1 cellular context compared by ENCODE assay signal in genomic region chr2:8315766-8316165, GRCh38.
TF ChIP-seq lines count a peak whose summit lies in the region.

No MANE protein-coding gene starts in this region.

TF ChIP-seq in SK-N-SH treated with all-trans-retinoic acid at 6 μM for 48 hours, 23 proteins besides CTCF, POLR2A, EP300 and RAD21 (continued from another document):
- TF ChIP-seq TSHZ2 (CRISPR knock-in tag; IDR thresholded peaks at IDR 0.05), result no peak
- TF ChIP-seq BACH2 (CRISPR knock-in tag; IDR thresholded peaks at IDR 0.05; ENCODE audit: borderline replicate concordance), result no peak
- no peak for TF ChIP-seq SNAI2 (CRISPR knock-in tag; IDR thresholded peaks at IDR 0.05)
- no peak for TF ChIP-seq ZC3H10 (CRISPR knock-in tag; IDR thresholded peaks at IDR 0.05)
